In the genomic region with DNA sequence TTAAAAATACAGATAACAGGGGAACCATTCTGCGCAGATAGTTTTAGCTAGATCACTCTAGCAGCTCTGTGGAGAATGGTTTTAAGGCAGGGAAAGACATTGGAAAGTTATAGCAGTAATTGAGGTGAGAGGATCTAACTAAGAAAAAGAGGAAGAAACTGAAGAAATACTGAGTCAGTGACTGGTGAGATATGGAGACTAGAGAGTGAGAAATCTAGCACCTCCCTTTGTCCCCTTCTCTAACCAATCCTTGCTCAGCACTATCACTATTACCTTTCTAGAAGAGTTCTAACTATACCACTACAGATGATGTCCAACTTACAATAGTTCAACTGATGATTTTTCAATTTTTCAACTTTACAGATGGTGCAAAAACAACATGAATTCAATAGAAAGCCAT, we compare ENCODE assay signal across 22 cellular contexts.
"Had no signal": no experiment of that assay in that cellular context is flagged by ENCODE, and none has a peak within 500 bp of the region (broad histone marks: within the 10 kb centered on the region; RNA-seq: fewer than 3 reads in every experiment).

No MANE protein-coding gene starts in this region.

- H3K27me3 ChIP-seq: heart left ventricle, neural progenitor cell, ovary, right atrium auricular region, sigmoid colon, testis, transverse colon had no signal

- H2AFZ ChIP-seq: neural progenitor cell had no signal

- H3K27ac ChIP-seq: coronary artery, heart left ventricle, neural progenitor cell, ovary, right atrium auricular region, sigmoid colon, skin epidermis, testis, transverse colon had no signal

- FAIRE-seq: frontal cortex had no signal

- H3K9ac ChIP-seq: neural progenitor cell had no signal

- H3K4me1 ChIP-seq: neural progenitor cell, testis had no signal

- H3K9me3 ChIP-seq: heart left ventricle, mucosa of descending colon, ovary, right atrium auricular region, sigmoid colon, testis, transverse colon had no signal

- H3K4me3 ChIP-seq: coronary artery, heart left ventricle, mucosa of descending colon, neural progenitor cell, ovary, right atrium auricular region, sigmoid colon, skin epidermis, testis, transverse colon had no signal

- ATAC-seq: esophagus mucosa; naive thymus-derived CD8-positive, alpha-beta T cell; stimulated activated naive B cell treated with anti-CD40 and anti-IgM and Interleukin-4, amounts not matched to agents 10 μg/mL and 1 μg/mL and 100 μg/mL, for 72 hours; stimulated activated naive CD8-positive, alpha-beta T cell treated with anti-CD3 and anti-CD28 coated beads, Interleukin-15, amount 100 ng/mL, for 72 hours had no signal

- DNase-seq: effector CD4-positive, alpha-beta T cell; endodermal cell; heart left ventricle; hippocampal formation; mammary epithelial cell; mucosa of descending colon; naive thymus-derived CD8-positive, alpha-beta T cell; nucleus accumbens; ovary; sigmoid colon; stimulated activated CD4-positive, alpha-beta T cell treated with anti-CD3 and anti-CD28 coated beads, Interleukin-2, amount 100 ng/mL, for 24 hours; stimulated activated CD4-positive, alpha-beta T cell treated with anti-CD3 and anti-CD28 coated beads, Interleukin-4, amount 100 ng/mL, for 4 hours; stimulated activated naive B cell treated with anti-CD40 and anti-IgM and Interleukin-4, amounts not matched to agents 10 μg/mL and 1 μg/mL and 100 μg/mL, for 72 hours; stimulated activated naive CD8-positive, alpha-beta T cell treated with anti-CD3 and anti-CD28 coated beads, Interleukin-15, amount 100 ng/mL, for 72 hours; testis; transverse colon had no signal

- H3K4me2 ChIP-seq: neural progenitor cell had no signal

- H3K36me3 ChIP-seq: heart left ventricle, neural progenitor cell, ovary, right atrium auricular region, sigmoid colon, transverse colon had no signal
